ENCODE assay signal across 1 cellular context in genomic region chr11:134352111-134352510, GRCh38.
A peak's percentile ranks its signal among the peaks of the same experiment; 100 is the strongest.
TF ChIP-seq lines count a peak whose summit lies in the region.

No MANE protein-coding gene starts in this region.

TF ChIP-seq in K562, 482 proteins besides CTCF, POLR2A, EP300 and RAD21:
- TF ChIP-seq ZNF77 (CRISPR knock-in tag; IDR thresholded peaks at IDR 0.05) = no peak
- TF ChIP-seq, protein P1, sequence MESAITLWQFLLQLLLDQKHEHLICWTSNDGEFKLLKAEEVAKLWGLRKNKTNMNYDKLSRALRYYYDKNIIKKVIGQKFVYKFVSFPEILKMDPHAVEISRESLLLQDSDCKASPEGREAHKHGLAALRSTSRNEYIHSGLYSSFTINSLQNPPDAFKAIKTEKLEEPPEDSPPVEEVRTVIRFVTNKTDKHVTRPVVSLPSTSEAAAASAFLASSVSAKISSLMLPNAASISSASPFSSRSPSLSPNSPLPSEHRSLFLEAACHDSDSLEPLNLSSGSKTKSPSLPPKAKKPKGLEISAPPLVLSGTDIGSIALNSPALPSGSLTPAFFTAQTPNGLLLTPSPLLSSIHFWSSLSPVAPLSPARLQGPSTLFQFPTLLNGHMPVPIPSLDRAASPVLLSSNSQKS (CRISPR knock-in tag; IDR thresholded peaks at IDR 0.05) = no peak
- TF ChIP-seq DIDO1 (tag; IDR thresholded peaks at IDR 0.05; ENCODE audit: low read depth) = no peak
- 0 out of 2 replicates have a peak, but pooled peaks have one; percentile 14 for TF ChIP-seq MAFG (tag; conservative IDR thresholded peaks at IDR 0.05)
- peak; percentile 57; the same call in 1 of the 2 replicates for TF ChIP-seq C11orf30 (IDR thresholded peaks at IDR 0.05; ENCODE audit: low read depth)
- TF ChIP-seq EZH2 (IDR thresholded peaks at IDR 0.05; ENCODE audit: borderline replicate concordance, low read depth, low read length) = no peak
- no peak for TF ChIP-seq ZNF780A (CRISPR knock-in tag; IDR thresholded peaks at IDR 0.05)
- TF ChIP-seq ZNF316 (IDR thresholded peaks at IDR 0.05) = peak; percentile 82
